ENCODE assay signal across 8 cellular contexts in genomic region chr3:136750922-136751258, GRCh38. TPM values are rescaled to one million over a fixed set of nuclear protein-coding genes. Genes with fewer than 3 reads are reported as not detected.
DNase-seq lines count a peak whose midpoint lies in the region; ATAC-seq and TF ChIP-seq lines count a peak whose summit lies in the region.

No MANE protein-coding gene starts in this region.

- H3K9ac ChIP-seq in ES-I3 (ENCODE audit: low read depth, low read length) = peak overlapping the region; percentile 88
- H3K9ac ChIP-seq in SU-DHL-6 (ENCODE audit: low read length) = peak overlapping the region; percentile 89

- H3K79me2 ChIP-seq in SU-DHL-6 (ENCODE audit: insufficient read depth, low read length) = peaks cover 55% of the 10 kb centered on the region

- peaks cover 14% of the 10 kb centered on the region; the same call in 1 of the 2 replicates for H3F3A ChIP-seq in SU-DHL-6 (ENCODE audit: insufficient read depth)

- peaks cover 21% of the 10 kb centered on the region for H3K4me1 ChIP-seq in ES-I3 (ENCODE audit: insufficient read depth, low read length)

- H4K20me1 ChIP-seq in SU-DHL-6 (ENCODE audit: low read depth, low read length) = no peaks in the 10 kb centered on the region

- H2AFZ ChIP-seq in SU-DHL-6 (ENCODE audit: low read depth, low read length, severe bottlenecking) = peak overlapping the region; percentile 75

- H3K9me3 ChIP-seq in ES-I3 (ENCODE audit: control insufficient read depth, insufficient read depth, low read length) = no peaks in the 10 kb centered on the region
- no peaks in the 10 kb centered on the region for H3K9me3 ChIP-seq in SU-DHL-6 (ENCODE audit: insufficient read depth, low read length)

- H3K4me2 ChIP-seq in SU-DHL-6 (ENCODE audit: low read depth, low read length, poor library complexity, severe bottlenecking) = peak overlapping the region; percentile 92

- H3K27me3 ChIP-seq in SU-DHL-6 (ENCODE audit: low read length) = no peaks in the 10 kb centered on the region

- H3K4me3 ChIP-seq in SU-DHL-6 (ENCODE audit: insufficient read depth, low read length, poor library complexity, severe bottlenecking) (peak overlapping the region; percentile 86), fibroblast of pulmonary artery (replicated peaks; ENCODE audit: low read depth, low read length) (peak overlapping the region; percentile 75), retinal pigment epithelial cell (ENCODE audit: low read length) (peak overlapping the region; percentile 61)

- DNase-seq in fibroblast of pulmonary artery (ENCODE audit: low read depth) (peak; percentile 66), retinal pigment epithelial cell (ENCODE audit: low read depth) (no peak), NCI-H2081 (lab: John Stamatoyannopoulos, UW) (no peak), cortex of kidney (lab: John Stamatoyannopoulos, UW) (no peak), sciatic nerve (ENCODE audit: low spot score) (no peak)
- DNase-seq in stimulated activated CD4-positive, alpha-beta T cell treated with anti-CD3 and anti-CD28 coated beads, Interleukin-1b, Interleukin-23, amount 100 ng/mL, for 48 hours = no peak

- no peaks in the 10 kb centered on the region for H3K9me2 ChIP-seq in SU-DHL-6 (replicated peaks; ENCODE audit: insufficient read depth, low read length)

- ATAC-seq in sciatic nerve = no peak

- H3K36me3 ChIP-seq in ES-I3 (ENCODE audit: insufficient read depth, low read length) (no peaks in the 10 kb centered on the region), SU-DHL-6 (ENCODE audit: low read length) (no peaks in the 10 kb centered on the region)

- H3K27ac ChIP-seq in SU-DHL-6 (ENCODE audit: low read depth, low read length) = peak overlapping the region; percentile 90

- TF ChIP-seq CTCF in SU-DHL-6 (IDR thresholded peaks at IDR 0.05; ENCODE audit: insufficient read depth, low read length, poor library complexity, severe bottlenecking) (no peak), fibroblast of pulmonary artery (IDR thresholded peaks at IDR 0.05; ENCODE audit: low read length, missing control alignments) (no peak), retinal pigment epithelial cell (conservative IDR thresholded peaks at IDR 0.05; ENCODE audit: low read depth, low read length) (no peak)

- intact Hi-C loops in sciatic nerve (cut with DNase I) = loop anchor here (5.0 to 10.0 kb wide), 3 partner anchors 104 to 674 kb away; no protein-coding TSS in a partner anchor

RNA-seq across cellular contexts. Expression of gene STAG1, which starts 1.3 kb away (rescaled TPM):
- total RNA-seq in sciatic nerve = 78.8 TPM
